In genomic region chr15:53034767-53035245, GRCh38 we compare ENCODE assay signal across 1 cellular context.
A peak's percentile ranks its signal among the peaks of the same experiment; 100 is the strongest.
TF ChIP-seq lines count a peak whose summit lies in the region.

No MANE protein-coding gene starts in this region.

TF ChIP-seq in HepG2, 621 proteins besides CTCF, POLR2A, EP300 and RAD21 (continued from another document and continues in another):
- TF ChIP-seq ZNF280D (CRISPR knock-in tag; IDR thresholded peaks at IDR 0.05) (no peak), MEIS1 (CRISPR knock-in tag; IDR thresholded peaks at IDR 0.05; ENCODE audit: borderline replicate concordance) (no peak), GMEB2 (CRISPR knock-in tag; IDR thresholded peaks at IDR 0.05; ENCODE audit: low read depth) (no peak), SYNCRIP (IDR thresholded peaks at IDR 0.05; ENCODE audit: insufficient read depth, low read depth, low read length) (no peak), CHD4 (IDR thresholded peaks at IDR 0.05; ENCODE audit: borderline replicate concordance, low read length) (no peak), ZNF558 (CRISPR knock-in tag; IDR thresholded peaks at IDR 0.05; ENCODE audit: borderline replicate concordance) (no peak), NRL (CRISPR knock-in tag; IDR thresholded peaks at IDR 0.05; ENCODE audit: borderline replicate concordance) (no peak), MTA3 (CRISPR knock-in tag; IDR thresholded peaks at IDR 0.05) (no peak), CENPT (CRISPR knock-in tag; IDR thresholded peaks at IDR 0.05; ENCODE audit: low read depth) (no peak), SNAI1 (CRISPR knock-in tag; IDR thresholded peaks at IDR 0.05; ENCODE audit: borderline replicate concordance) (no peak), NKX3-1 (CRISPR knock-in tag; IDR thresholded peaks at IDR 0.05) (no peak), ZNF564 (CRISPR knock-in tag; IDR thresholded peaks at IDR 0.05) (peak; percentile 89; the same call in 1 of the 2 replicates), HNRNPK (IDR thresholded peaks at IDR 0.05; ENCODE audit: low read depth, low read length, poor library complexity, severe bottlenecking) (no peak), ZNF549 (CRISPR knock-in tag; IDR thresholded peaks at IDR 0.05) (no peak), ZSCAN20 (CRISPR knock-in tag; IDR thresholded peaks at IDR 0.05; ENCODE audit: borderline replicate concordance) (no peak), TBL1XR1 (IDR thresholded peaks at IDR 0.05; ENCODE audit: borderline replicate concordance, low read length, partially characterized antibody) (peak; percentile 84), NFYC (CRISPR knock-in tag; IDR thresholded peaks at IDR 0.05) (no peak), MNT (IDR thresholded peaks at IDR 0.05) (no peak), TAF15 (IDR thresholded peaks at IDR 0.05; ENCODE audit: low read depth, low read length, poor library complexity, severe bottlenecking) (no peak), CEBPB (IDR thresholded peaks at IDR 0.05; ENCODE audit: borderline replicate concordance, low read depth, low read length) (no peak), BCL6 (CRISPR knock-in tag; IDR thresholded peaks at IDR 0.05) (peak; percentile 99), SMC3 (IDR thresholded peaks at IDR 0.05; ENCODE audit: low read length) (no peak), SMARCE1 (IDR thresholded peaks at IDR 0.05; ENCODE audit: borderline replicate concordance) (no peak), ZC3H4 (CRISPR knock-in tag; IDR thresholded peaks at IDR 0.05; ENCODE audit: borderline replicate concordance) (no peak), FUBP1 (CRISPR knock-in tag; IDR thresholded peaks at IDR 0.05; ENCODE audit: borderline replicate concordance) (no peak), PPARG (CRISPR knock-in tag; conservative IDR thresholded peaks at IDR 0.05) (peak; percentile 59), PLSCR1 (CRISPR knock-in tag; IDR thresholded peaks at IDR 0.05; ENCODE audit: borderline replicate concordance) (no peak), ARNTL (CRISPR knock-in tag; IDR thresholded peaks at IDR 0.05) (0 out of 2 replicates have a peak, but pooled peaks have one; percentile 39), STAT5B (CRISPR knock-in tag; IDR thresholded peaks at IDR 0.05) (no peak), ZFP82 (CRISPR knock-in tag; IDR thresholded peaks at IDR 0.05; ENCODE audit: borderline replicate concordance) (no peak), RARG (CRISPR knock-in tag; IDR thresholded peaks at IDR 0.05; ENCODE audit: low read depth) (no peak), CBX1 (IDR thresholded peaks at IDR 0.05; ENCODE audit: low read depth) (peak; percentile 27), HDAC1 (CRISPR knock-in tag; IDR thresholded peaks at IDR 0.05) (0 out of 2 replicates have a peak, but pooled peaks have one; percentile 54), ZNF609 (CRISPR knock-in tag; IDR thresholded peaks at IDR 0.05; ENCODE audit: borderline replicate concordance) (peak; percentile 84; the same call in 1 of the 2 replicates), ARID5B (CRISPR knock-in tag; IDR thresholded peaks at IDR 0.05) (peak; percentile 96), ZNF441 (CRISPR knock-in tag; IDR thresholded peaks at IDR 0.05; ENCODE audit: borderline replicate concordance) (no peak), GATAD1 (CRISPR knock-in tag; IDR thresholded peaks at IDR 0.05) (no peak), ZNF230 (CRISPR knock-in tag; IDR thresholded peaks at IDR 0.05) (0 out of 2 replicates have a peak, but pooled peaks have one; percentile 33), TFE3 (CRISPR knock-in tag; IDR thresholded peaks at IDR 0.05) (0 out of 2 replicates have a peak, but pooled peaks have one; percentile 14)
